ENCODE assay signal across 8 cellular contexts in the genomic region with DNA sequence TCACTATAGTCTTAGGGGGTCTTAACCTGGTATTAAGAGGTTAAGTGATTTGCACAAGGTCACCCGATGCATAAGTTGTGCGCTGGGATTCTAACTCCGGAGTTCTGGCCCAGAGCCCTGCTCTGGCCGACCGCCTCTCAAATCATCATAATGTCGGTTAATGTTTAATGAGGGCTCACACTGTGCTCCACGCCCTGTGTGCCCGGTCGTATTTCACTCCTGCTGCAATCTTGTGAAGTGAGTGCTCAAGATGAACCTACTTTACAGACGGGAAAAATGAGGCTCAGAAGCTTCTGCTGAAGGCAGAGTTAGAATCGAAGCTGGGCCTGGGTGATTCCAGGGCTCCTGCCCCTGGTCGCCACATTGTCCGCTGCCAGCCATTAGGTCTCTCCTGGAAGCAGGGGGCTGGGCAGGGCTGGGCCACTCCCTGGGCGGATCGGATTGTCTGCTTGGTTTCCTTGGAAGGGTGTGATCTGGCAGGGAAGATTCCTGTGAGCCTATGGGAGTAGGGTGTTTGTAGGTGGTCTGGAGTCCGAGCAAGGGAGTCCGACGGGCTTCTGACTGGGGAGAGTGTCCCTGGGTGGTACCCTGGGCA. TPM values are rescaled to one million over a fixed set of nuclear protein-coding genes. Genes with fewer than 3 reads are reported as not detected.
DNase-seq lines count a peak whose midpoint lies in the region; ATAC-seq, FAIRE-seq and TF ChIP-seq lines count a peak whose summit lies in the region.

No MANE protein-coding gene starts in this region.

- H3K36me3 ChIP-seq in bronchial epithelial cell (ENCODE audit: control insufficient read depth, insufficient read depth, low read length) (no peaks in the 10 kb centered on the region), mesendoderm (ENCODE audit: control insufficient read depth, insufficient read depth, low read length) (no peaks in the 10 kb centered on the region), vagina (no peaks in the 10 kb centered on the region)

- H3K4me2 ChIP-seq in mesendoderm (ENCODE audit: low read length): peak overlapping the region; percentile 9

- peak; percentile 40 for DNase-seq in COLO829 (ENCODE audit: low spot score)
- peak; percentile 20 for DNase-seq in LHCN-M2 (ENCODE audit: low read depth)
- peak; percentile 37 for DNase-seq in bronchial epithelial cell (ENCODE audit: low read depth)
- DNase-seq in mesendoderm: peak; percentile 45
- DNase-seq in vagina (ENCODE audit: extremely low spot score in 2 of 2): no peak
- DNase-seq in OCI-M2 (lab: John Stamatoyannopoulos, UW; ENCODE audit: unreplicated experiment): no peak

- ATAC-seq in HG02885 (IDR thresholded peaks at IDR 0.05; ENCODE audit: poor library complexity, unreplicated experiment) (no peak), HG02759 (IDR thresholded peaks at IDR 0.05; ENCODE audit: unreplicated experiment) (no peak)

- peaks cover 31% of the 10 kb centered on the region for H3K79me1 ChIP-seq in mesendoderm (ENCODE audit: low read length)

- peak overlapping the region; percentile 46 for H3K9ac ChIP-seq in mesendoderm (ENCODE audit: low read length)

- no peak overlapping the region for H4K5ac ChIP-seq in mesendoderm (ENCODE audit: low read length)

- H2BK15ac ChIP-seq in mesendoderm (replicated peaks; ENCODE audit: low read depth): no peak overlapping the region

- H2BK5ac ChIP-seq in mesendoderm (ENCODE audit: low read length): no peak overlapping the region

- H3K4me1 ChIP-seq in mesendoderm (ENCODE audit: control insufficient read depth, low read depth, low read length) (peaks cover 4% of the 10 kb centered on the region), vagina (peaks cover 59% of the 10 kb centered on the region)

- no CpG with 5 or more reads among the region's 18 CpGs for WGBS in mesendoderm (ENCODE audit: extremely low coverage, insufficient coverage, low lambda C conversion rate)

- no peak overlapping the region for H2BK120ac ChIP-seq in mesendoderm (ENCODE audit: low read depth, low read length)

- no peak for TF ChIP-seq CTCF in bronchial epithelial cell (IDR thresholded peaks at IDR 0.05; ENCODE audit: insufficient read depth, low read length, severe bottlenecking)
- no peak for TF ChIP-seq CTCF in vagina (IDR thresholded peaks at IDR 0.05)

- H3K18ac ChIP-seq in mesendoderm (ENCODE audit: low read length): no peak overlapping the region

- no peak overlapping the region for H4K8ac ChIP-seq in mesendoderm (ENCODE audit: low read depth, low read length)

- no peaks in the 10 kb centered on the region for H3K9me3 ChIP-seq in vagina

- intact Hi-C loops in vagina (cut with DNase I): loop anchor here (10.0 kb wide), 1 partner anchor 348 kb away; no protein-coding TSS in a partner anchor

- no peak overlapping the region for H3K4ac ChIP-seq in mesendoderm (ENCODE audit: low read depth, low read length)

- H3K23ac ChIP-seq in mesendoderm (ENCODE audit: low read length): no peak overlapping the region

- H3K27me3 ChIP-seq in bronchial epithelial cell (ENCODE audit: control insufficient read depth, insufficient read depth, low read length) (no peaks in the 10 kb centered on the region), mesendoderm (ENCODE audit: insufficient read depth, low read length, poor library complexity) (no peaks in the 10 kb centered on the region), vagina (no peaks in the 10 kb centered on the region)

- H3K79me2 ChIP-seq in mesendoderm (ENCODE audit: control insufficient read depth, insufficient read depth, low read length): peaks cover 51% of the 10 kb centered on the region

- FAIRE-seq in bronchial epithelial cell (lab: Jason Lieb, UNC): no peak

- peak overlapping the region; percentile 85 for H3K4me3 ChIP-seq in bronchial epithelial cell (ENCODE audit: low read depth, low read length)
- no peak overlapping the region for H3K4me3 ChIP-seq in mesendoderm (ENCODE audit: low read length)
- peak overlapping the region; percentile 86 to 91 for H3K4me3 ChIP-seq in vagina

- H3K27ac ChIP-seq in mesendoderm (ENCODE audit: low read depth, low read length) (no peak overlapping the region), vagina (peak overlapping the region; percentile 89)

- no peak overlapping the region for H2AK5ac ChIP-seq in mesendoderm (ENCODE audit: low read length)

- no peak for TF ChIP-seq POLR2A in vagina (IDR thresholded peaks at IDR 0.05)

- peak overlapping the region; percentile 56 for H3K56ac ChIP-seq in mesendoderm (ENCODE audit: low read length)

RNA-seq across cellular contexts. Expression of gene PAK4, which starts 1.1 kb away (rescaled TPM):
- total RNA-seq in LHCN-M2 (2014; rRNA removed) (10.8 and 15.5 TPM in 2 replicates), bronchial epithelial cell (4.5 and 6.8 TPM in 2 replicates), vagina (19.4 TPM)
- polyA plus RNA-seq in LHCN-M2 (2012): 25.1 TPM
- polyA plus RNA-seq in mesendoderm (2013, experiment 1 of 2): 56.1 TPM
- polyA plus RNA-seq in mesendoderm (2013, experiment 2 of 2): 52.0 TPM

RNA-seq across cellular contexts. Expression of gene ACP7, which starts 42.5 kb away (rescaled TPM):
- total RNA-seq in LHCN-M2 (2014; rRNA removed): 0.13 and 0.29 TPM in 2 replicates
- polyA plus RNA-seq in LHCN-M2 (2012): 0.04 TPM
- total RNA-seq in bronchial epithelial cell: 0.53 and 0.77 TPM in 2 replicates
- 0.03 TPM for polyA plus RNA-seq in mesendoderm (2013, experiment 1 of 2)
- polyA plus RNA-seq in mesendoderm (2013, experiment 2 of 2): 0.03 TPM
- not detected for total RNA-seq in vagina

Comparison
In these comparisons a context has a peak if more than half of its experiments do, and no peak if none do; other contexts are left out.
1. DNase-seq: peak in COLO829 (single experiment), LHCN-M2 (single experiment), bronchial epithelial cell (single experiment) and mesendoderm (single experiment); none in vagina (0 of 2) and OCI-M2 (single experiment).